In the genomic region with DNA sequence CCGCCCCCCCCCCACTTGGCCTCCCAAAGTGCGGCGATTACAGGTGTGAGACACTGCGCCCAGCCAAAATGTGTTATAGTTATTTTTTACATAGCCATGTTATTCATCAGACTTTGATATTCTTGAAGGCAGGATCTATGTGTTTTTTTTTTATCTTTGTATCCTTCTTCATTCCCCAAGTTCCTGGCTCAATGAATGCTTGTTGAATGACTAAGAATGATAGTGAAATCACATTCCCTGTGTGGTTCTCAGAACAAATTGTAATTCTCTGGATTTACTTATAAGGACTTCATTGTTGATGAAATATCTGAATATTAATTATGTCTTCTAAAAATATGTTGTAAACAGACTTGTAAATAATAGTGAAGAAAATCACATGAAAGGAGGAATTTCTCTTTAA, we compare ENCODE assay signal across 1 cellular context.
TF ChIP-seq lines count a peak whose summit lies in the region.

No MANE protein-coding gene starts in this region.

TF ChIP-seq in HCT116, 20 proteins besides CTCF, POLR2A, EP300 and RAD21 (continued from another document):
- TF ChIP-seq, protein P1, sequence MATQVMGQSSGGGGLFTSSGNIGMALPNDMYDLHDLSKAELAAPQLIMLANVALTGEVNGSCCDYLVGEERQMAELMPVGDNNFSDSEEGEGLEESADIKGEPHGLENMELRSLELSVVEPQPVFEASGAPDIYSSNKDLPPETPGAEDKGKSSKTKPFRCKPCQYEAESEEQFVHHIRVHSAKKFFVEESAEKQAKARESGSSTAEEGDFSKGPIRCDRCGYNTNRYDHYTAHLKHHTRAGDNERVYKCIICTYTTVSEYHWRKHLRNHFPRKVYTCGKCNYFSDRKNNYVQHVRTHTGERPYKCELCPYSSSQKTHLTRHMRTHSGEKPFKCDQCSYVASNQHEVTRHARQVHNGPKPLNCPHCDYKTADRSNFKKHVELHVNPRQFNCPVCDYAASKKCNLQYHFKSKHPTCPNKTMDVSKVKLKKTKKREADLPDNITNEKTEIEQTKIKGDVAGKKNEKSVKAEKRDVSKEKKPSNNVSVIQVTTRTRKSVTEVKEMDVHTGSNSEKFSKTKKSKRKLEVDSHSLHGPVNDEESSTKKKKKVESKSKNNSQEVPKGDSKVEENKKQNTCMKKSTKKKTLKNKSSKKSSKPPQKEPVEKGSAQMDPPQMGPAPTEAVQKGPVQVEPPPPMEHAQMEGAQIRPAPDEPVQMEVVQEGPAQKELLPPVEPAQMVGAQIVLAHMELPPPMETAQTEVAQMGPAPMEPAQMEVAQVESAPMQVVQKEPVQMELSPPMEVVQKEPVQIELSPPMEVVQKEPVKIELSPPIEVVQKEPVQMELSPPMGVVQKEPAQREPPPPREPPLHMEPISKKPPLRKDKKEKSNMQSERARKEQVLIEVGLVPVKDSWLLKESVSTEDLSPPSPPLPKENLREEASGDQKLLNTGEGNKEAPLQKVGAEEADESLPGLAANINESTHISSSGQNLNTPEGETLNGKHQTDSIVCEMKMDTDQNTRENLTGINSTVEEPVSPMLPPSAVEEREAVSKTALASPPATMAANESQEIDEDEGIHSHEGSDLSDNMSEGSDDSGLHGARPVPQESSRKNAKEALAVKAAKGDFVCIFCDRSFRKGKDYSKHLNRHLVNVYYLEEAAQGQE (IDR thresholded peaks at IDR 0.05; ENCODE audit: low read depth): no peak
- TF ChIP-seq FOSL1 (IDR thresholded peaks at IDR 0.05; ENCODE audit: low read depth): no peak
- TF ChIP-seq YY1 (IDR thresholded peaks at IDR 0.05; ENCODE audit: extremely low read depth, insufficient replicate concordance, low read depth, low read length): no peak
- no peak for TF ChIP-seq JUND (IDR thresholded peaks at IDR 0.05)
- TF ChIP-seq, protein P2, sequence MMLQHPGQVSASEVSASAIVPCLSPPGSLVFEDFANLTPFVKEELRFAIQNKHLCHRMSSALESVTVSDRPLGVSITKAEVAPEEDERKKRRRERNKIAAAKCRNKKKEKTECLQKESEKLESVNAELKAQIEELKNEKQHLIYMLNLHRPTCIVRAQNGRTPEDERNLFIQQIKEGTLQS (IDR thresholded peaks at IDR 0.05): no peak
- no peak for TF ChIP-seq EZH2 (IDR thresholded peaks at IDR 0.05)
- no peak for TF ChIP-seq EGR1 (IDR thresholded peaks at IDR 0.05; ENCODE audit: low read depth)
- TF ChIP-seq ZFX (IDR thresholded peaks at IDR 0.05): no peak
- no peak for TF ChIP-seq CBX3 (IDR thresholded peaks at IDR 0.05; ENCODE audit: low read depth)
